In the genomic region with DNA sequence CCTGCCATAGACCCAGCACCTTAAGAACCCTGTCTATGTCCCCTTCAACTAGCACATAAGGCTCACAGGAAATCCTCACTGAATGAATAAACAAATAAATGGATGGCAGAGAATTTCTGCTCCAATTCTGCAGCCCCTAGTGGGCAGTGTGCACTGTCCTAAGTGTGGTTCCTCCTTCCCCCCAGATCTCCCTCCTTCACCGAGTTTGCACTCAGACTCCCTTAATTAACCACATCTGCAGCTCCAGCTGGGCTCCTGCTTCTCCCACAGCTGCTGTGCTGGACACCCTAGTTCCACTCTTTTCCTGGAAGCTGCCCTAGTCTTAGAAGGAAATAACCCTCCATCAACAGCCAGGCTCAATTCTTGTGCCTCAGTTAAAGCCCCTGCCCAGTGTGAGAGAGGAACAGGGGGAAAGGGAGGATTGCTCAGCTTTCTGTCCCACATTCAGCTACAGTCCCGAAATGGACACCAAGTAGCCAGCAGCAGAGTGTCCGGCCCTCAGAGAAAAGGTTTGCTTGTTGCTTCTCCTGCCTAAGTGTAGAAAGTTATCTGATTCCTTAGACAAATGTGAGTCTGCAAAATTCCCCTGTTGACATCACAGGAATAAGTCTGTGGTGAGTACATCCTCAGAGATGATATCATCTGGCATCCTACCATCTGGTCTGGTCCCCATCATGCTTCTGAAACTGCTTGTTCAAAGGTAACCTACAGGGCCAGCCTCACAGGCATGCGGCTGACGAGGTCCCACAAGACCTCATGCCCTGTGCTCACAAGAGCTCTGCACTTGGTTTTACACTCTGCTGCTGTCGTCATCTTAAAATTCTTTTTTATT, we compare ENCODE assay signal across 8 cellular contexts. TPM values are rescaled to one million over a fixed set of nuclear protein-coding genes. Genes with fewer than 3 reads are reported as not detected.
A peak's percentile ranks its signal among the peaks of the same experiment; 100 is the strongest.
DNase-seq lines count a peak whose midpoint lies in the region; ATAC-seq and TF ChIP-seq lines count a peak whose summit lies in the region.

No MANE protein-coding gene starts in this region.

- no peaks in the 10 kb centered on the region for H3K36me3 ChIP-seq in RWPE2 (ENCODE audit: low read depth)

- H3K9me3 ChIP-seq in RWPE2 (ENCODE audit: severe bottlenecking): no peaks in the 10 kb centered on the region

- TF ChIP-seq CTCF in RWPE2 (IDR thresholded peaks at IDR 0.05; ENCODE audit: poor library complexity, severe bottlenecking): peak; percentile 45

- no peaks in the 10 kb centered on the region for H3K27me3 ChIP-seq in RWPE2 (ENCODE audit: insufficient read depth, poor library complexity, severe bottlenecking)

- H3K4me3 ChIP-seq in RWPE2 (ENCODE audit: severe bottlenecking): no peak overlapping the region

- no peak for DNase-seq in activated CD4-positive, CD25-positive, alpha-beta regulatory T cell treated with anti-CD3 and anti-CD28 coated beads, Interleukin-2, amount 50 U/mL, for 72 hours
- DNase-seq in RWPE2 (ENCODE audit: low spot score) (no peak), dedifferentiated amniotic fluid mesenchymal stem cell (ENCODE audit: extremely low spot score) (peak; percentile 58), non-pigmented ciliary epithelial cell (ENCODE audit: low read depth) (peak; percentile 86), left lobe of liver (ENCODE audit: low spot score) (no peak), cerebellum (ENCODE audit: low spot score) (no peak)

- ATAC-seq in activated CD4-positive, CD25-positive, alpha-beta regulatory T cell treated with anti-CD3 and anti-CD28 coated beads, Interleukin-2, amount 50 U/mL, for 24 hours: peak; percentile 99
- ATAC-seq in HG02678 (IDR thresholded peaks at IDR 0.05; ENCODE audit: unreplicated experiment) (peak; percentile 51), RWPE2 (ENCODE audit: low read depth) (peak; percentile 40; the same call in 1 of the 3 replicates), left lobe of liver (no peak)

- no peak overlapping the region for H3K27ac ChIP-seq in RWPE2 (ENCODE audit: poor library complexity, severe bottlenecking)

- no peaks in the 10 kb centered on the region for H3K4me1 ChIP-seq in RWPE2 (ENCODE audit: insufficient read depth, poor library complexity, severe bottlenecking)

RNA-seq across cellular contexts. Expression of gene LRRC3C, which starts 12.3 kb away (rescaled TPM):
- total RNA-seq in left lobe of liver: not detected
- not detected for total RNA-seq in cerebellum

RNA-seq across cellular contexts. Expression of gene ORMDL3, which starts 12.4 kb away (rescaled TPM):
- total RNA-seq in left lobe of liver: 159 TPM
- 43.9 TPM for total RNA-seq in cerebellum

RNA-seq across cellular contexts. Expression of gene GSDMB, which starts 21.4 kb away (rescaled TPM):
- total RNA-seq in left lobe of liver (32.2 TPM), cerebellum (16.2 TPM)

RNA-seq across cellular contexts. Expression of gene GSDMA, which starts 23.0 kb away (rescaled TPM):
- total RNA-seq in left lobe of liver (not detected), cerebellum (not detected)

RNA-seq across cellular contexts. Expression of gene PSMD3, which starts 40.8 kb away (rescaled TPM):
- total RNA-seq in left lobe of liver (52.4 TPM), cerebellum (50.5 TPM)

Comparison
In these comparisons a context has a peak if more than half of its experiments do, and no peak if none do; other contexts are left out.
1. DNase-seq: peak in dedifferentiated amniotic fluid mesenchymal stem cell (single experiment) and non-pigmented ciliary epithelial cell (single experiment); none in activated CD4-positive, CD25-positive, alpha-beta regulatory T cell treated with anti-CD3 and anti-CD28 coated beads, Interleukin-2, amount 50 U/mL, for 72 hours (single experiment), RWPE2 (single experiment), left lobe of liver (single experiment) and cerebellum (single experiment).